ENCODE assay signal across 8 cellular contexts in genomic region chr7:90595801-90596683, GRCh38. TPM values are rescaled to one million over a fixed set of nuclear protein-coding genes. Genes with fewer than 3 reads are reported as not detected.
DNase-seq lines count a peak whose midpoint lies in the region; ATAC-seq, FAIRE-seq and TF ChIP-seq lines count a peak whose summit lies in the region.

Gene CDK14 (plus strand): TSS chr7:90596321. CDS start chr7:90596628, 307 bp downstream.

- TF ChIP-seq POLR2A in GM12892 (IDR thresholded peaks at IDR 0.05; ENCODE audit: low read depth, low read length) (no peak), NB4 (IDR thresholded peaks at IDR 0.05; ENCODE audit: extremely low read depth, insufficient read length) (no peak)

- H3K4me1 Mint-ChIP-seq in T-helper 17 cell = peaks cover 6% of the 10 kb centered on the region

- H3K79me2 ChIP-seq in ACC112 (ENCODE audit: control insufficient read depth, insufficient read depth, low read length, unreplicated experiment) = peaks cover 54% of the 10 kb centered on the region

- H3K36me3 Mint-ChIP-seq in T-helper 17 cell (ENCODE audit: low read depth) = no peaks in the 10 kb centered on the region

- H2AFZ ChIP-seq in ACC112 (ENCODE audit: low read length, unreplicated experiment) = peak within 1 kb of the TSS; percentile 88

- H3K4me1 ChIP-seq in ACC112 (ENCODE audit: control insufficient read depth, insufficient read depth, low read length, unreplicated experiment) = peaks cover 59% of the 10 kb centered on the region

- H3K4me3 ChIP-seq in ACC112 (ENCODE audit: low read depth, low read length) (peak within 1 kb of the TSS; percentile 99), NB4 (ENCODE audit: low read depth, low read length) (peak within 1 kb of the TSS; percentile 83), coronary artery (peak within 1 kb of the TSS; percentile 89)

- peak; percentile 90 for FAIRE-seq in GM12892 (lab: Jason Lieb, UNC)

- peak within 1 kb of the TSS; percentile 89 for H3K4me3 Mint-ChIP-seq in T-helper 17 cell

- TF ChIP-seq CTCF in NB4 (IDR thresholded peaks at IDR 0.05; ENCODE audit: low read depth, low read length) (peak; percentile 2), coronary artery (IDR thresholded peaks at IDR 0.05) (peak; percentile 43)

- no peak within 1 kb of the TSS for H3K27ac Mint-ChIP-seq in T-helper 17 cell

- no peaks in the 10 kb centered on the region for H3K36me3 ChIP-seq in ACC112 (ENCODE audit: insufficient read depth, low read length)

- H3K27ac ChIP-seq in ACC112 (ENCODE audit: low read depth, low read length) (peak within 1 kb of the TSS; percentile 85), coronary artery (peak within 1 kb of the TSS; percentile 90 to 95)

- no peaks in the 10 kb centered on the region for H3K27me3 ChIP-seq in ACC112 (ENCODE audit: insufficient read depth, low read length)

- DNase-seq in GM12892 (ENCODE audit: insufficient read length) = peak; percentile 59
- DNase-seq in NB4 (ENCODE audit: low read depth) = peak; percentile 96
- peak in 2 of 3 donors; percentile 11 for DNase-seq in T-helper 17 cell
- DNase-seq in coronary artery (ENCODE audit: low spot score) = peak; percentile 79
- DNase-seq in left lobe of liver (ENCODE audit: low spot score) = peak; percentile 90
- peak; percentile 39 for DNase-seq in stimulated activated CD4-positive, alpha-beta T cell treated with anti-CD3 and anti-CD28 coated beads, Interleukin-1b, Interleukin-23, amount 100 ng/mL, for 48 hours

- H3K9me3 ChIP-seq in T-helper 17 cell (ENCODE audit: control insufficient read depth, low read length, poor library complexity, severe bottlenecking) = no peaks in the 10 kb centered on the region

- H3K27me3 Mint-ChIP-seq in T-helper 17 cell = peaks cover 46% of the 10 kb centered on the region

- peak; percentile 47 for ATAC-seq in HG02610 (IDR thresholded peaks at IDR 0.05; ENCODE audit: unreplicated experiment)
- ATAC-seq in T-helper 17 cell = peak; percentile 71
- ATAC-seq in left lobe of liver = peak; percentile 88

RNA-seq across cellular contexts. Expression of gene CDK14, which starts in this region (rescaled TPM):
- 4.2 TPM for polyA plus RNA-seq in GM12892 (2012; ENCODE audit: missing spikeins)
- total RNA-seq in T-helper 17 cell (1 to 10 TPM; 1.7 to 4.6 TPM), left lobe of liver (21.6 TPM)

Comparison
In these comparisons a context has a peak if more than half of its experiments do, and no peak if none do; other contexts are left out.
1. Peak in every context shown above with its lines: DNase-seq, ATAC-seq, H3K4me3 ChIP-seq and H3K27ac ChIP-seq.
2. DNase-seq: peak in every context shown above with its lines; median percentile 96 in NB4; 90 in left lobe of liver; 79 in coronary artery; 59 in GM12892; 39 in stimulated activated CD4-positive, alpha-beta T cell treated with anti-CD3 and anti-CD28 coated beads, Interleukin-1b, Interleukin-23, amount 100 ng/mL, for 48 hours; 11 in T-helper 17 cell.